11 cellular contexts compared by ENCODE assay signal in genomic region chr4:20299515-20299914, GRCh38. TPM values are rescaled to one million over a fixed set of nuclear protein-coding genes. Genes with fewer than 3 reads are reported as not detected.
DNase-seq lines count a peak whose midpoint lies in the region; ATAC-seq and TF ChIP-seq lines count a peak whose summit lies in the region.
"Had no signal": no experiment of that assay in that cellular context is flagged by ENCODE, and none has a peak within 500 bp of the region (broad histone marks: within the 10 kb centered on the region; RNA-seq: fewer than 3 reads in every experiment).

No MANE protein-coding gene starts in this region.

- intact Hi-C loops in HCT116 (cut with micrococcal nuclease): loop anchor here (5.0 kb wide), 1 partner anchor 383 kb away; no protein-coding TSS in a partner anchor
- intact Hi-C loops in activated T-helper 2 cell treated with anti-CD3 and anti-CD28 coated beads, Interferon-gamma antibody, Interleukin-2, Interleukin-4, amounts not matched to agents 10 μg/mL and 5 μg/mL and 100 μg/mL, durations not matched to agents 14 hours and 24 hours and 36 hours (cut with micrococcal nuclease): no loop called here

- no peak overlapping the region for H3K27ac Mint-ChIP-seq in activated T-helper 2 cell treated with anti-CD3 and anti-CD28 coated beads, Interferon-gamma antibody, Interleukin-2, Interleukin-4, amounts not matched to agents 10 μg/mL and 5 μg/mL and 100 μg/mL, durations not matched to agents 14 hours and 24 hours and 36 hours

- no peaks in the 10 kb centered on the region for H3K79me2 ChIP-seq in HCT116 (ENCODE audit: insufficient read depth, low read length)

- no peak for ATAC-seq in HCT116

- POLR2A ChIA-PET in HCT116 (lab: Charles Lee): no interaction called here

- RAD21 ChIA-PET in HCT116 (lab: Charles Lee; ENCODE audit: low non-redundant PET in 1 of 2, low total read pairs in 2 of 2, uncharacterized antibody in 2 of 2, unreplicated experiment in 2 of 2): no interaction called here

- no peaks in the 10 kb centered on the region for H3K36me3 Mint-ChIP-seq in activated T-helper 2 cell treated with anti-CD3 and anti-CD28 coated beads, Interferon-gamma antibody, Interleukin-2, Interleukin-4, amounts not matched to agents 10 μg/mL and 5 μg/mL and 100 μg/mL, durations not matched to agents 14 hours and 24 hours and 36 hours (ENCODE audit: low read depth)

- BruUV-seq in HCT116 (replicated peaks; lab: Mats Ljungman, UMichigan): no TSS peak

- H3K4me1 ChIP-seq in HCT116 (ENCODE audit: control insufficient read depth in 1 of 2, insufficient read depth in 2 of 2, low read length in 2 of 2): no peaks in the 10 kb centered on the region

- no peak overlapping the region for H3K4me2 ChIP-seq in HCT116 (ENCODE audit: low read length)

- no peak for TF ChIP-seq POLR2A in HCT116 (IDR thresholded peaks at IDR 0.05; ENCODE audit: borderline replicate concordance, extremely low read depth, insufficient read depth, insufficient read length)

- CTCF ChIA-PET in HCT116 (lab: Charles Lee): no interaction called here

- H4K20me1 ChIP-seq in HCT116 (ENCODE audit: insufficient read depth): no peaks in the 10 kb centered on the region

- no peak overlapping the region for H3K27ac ChIP-seq in HCT116 (ENCODE audit: low read depth, low read length)
- no peak overlapping the region for H3K27ac ChIP-seq in VCaP

- in situ Hi-C loops in GM13976 (cut with MboI; ENCODE audit: low sequenced_read_pairs, unreplicated experiment): no loop called here

- peak overlapping the region; percentile 4 for H2AFZ ChIP-seq in HCT116 (ENCODE audit: low read depth, low read length, poor library complexity, severe bottlenecking)

- no peaks in the 10 kb centered on the region for H3K9me3 Mint-ChIP-seq in activated T-helper 2 cell treated with anti-CD3 and anti-CD28 coated beads, Interferon-gamma antibody, Interleukin-2, Interleukin-4, amounts not matched to agents 10 μg/mL and 5 μg/mL and 100 μg/mL, durations not matched to agents 14 hours and 24 hours and 36 hours

- no peak overlapping the region for H3K4me3 Mint-ChIP-seq in activated T-helper 2 cell treated with anti-CD3 and anti-CD28 coated beads, Interferon-gamma antibody, Interleukin-2, Interleukin-4, amounts not matched to agents 10 μg/mL and 5 μg/mL and 100 μg/mL, durations not matched to agents 14 hours and 24 hours and 36 hours (ENCODE audit: low read depth)

- no peaks in the 10 kb centered on the region for H3K36me3 ChIP-seq in HCT116 (ENCODE audit: control insufficient read depth in 1 of 2, insufficient read depth in 2 of 2, low read length in 2 of 2)

- H3K9ac ChIP-seq in HCT116 (ENCODE audit: low read length): no peak overlapping the region

- peak; percentile 12 to 51 (median 41); a peak in 4 of 6 replicates for TF ChIP-seq CTCF in HCT116 (IDR thresholded peaks at IDR 0.05 in 2 of 3, conservative IDR thresholded peaks at IDR 0.05 in 1 of 3; ENCODE audit: borderline replicate concordance in 1 of 3, insufficient read depth in 1 of 3, low read depth in 2 of 3, low read length in 2 of 3)
- peak; percentile 54 for TF ChIP-seq CTCF in VCaP (conservative IDR thresholded peaks at IDR 0.05)
- no peak for TF ChIP-seq CTCF in GM13976 (IDR thresholded peaks at IDR 0.05; ENCODE audit: borderline replicate concordance, control extremely low read depth, extremely low read depth, insufficient read depth, missing control alignments)

- DNase-seq in A172 (ENCODE audit: low spot score) (peak; percentile 37), HCT116 (ENCODE audit: low read depth, low spot score) (peak; percentile 13), glomerular endothelial cell (ENCODE audit: extremely low read depth, low read depth, low spot score) (peak; percentile 52), GM13976 (ENCODE audit: low spot score) (no peak), NCI-H187 treated with DMSO at 0.1 percent for 48 hours (lab: John Stamatoyannopoulos, UW) (no peak)
- DNase-seq in activated T-helper 2 cell treated with anti-CD3 and anti-CD28 coated beads, Interferon-gamma antibody, Interleukin-2, Interleukin-4, amounts not matched to agents 10 μg/mL and 5 μg/mL and 100 μg/mL, durations not matched to agents 14 hours and 24 hours and 36 hours (ENCODE audit: low spot score): no peak
- no peak for DNase-seq in activated CD8-positive, alpha-beta memory T cell treated with anti-CD3 and anti-CD28 coated beads, Interleukin-2, amount 50 U/mL, for 48 hours
- DNase-seq: aorta, NCI-H1105 treated with DMSO at 0.1 percent for 48 hours had no signal

- H3K27me3 Mint-ChIP-seq in activated T-helper 2 cell treated with anti-CD3 and anti-CD28 coated beads, Interferon-gamma antibody, Interleukin-2, Interleukin-4, amounts not matched to agents 10 μg/mL and 5 μg/mL and 100 μg/mL, durations not matched to agents 14 hours and 24 hours and 36 hours (ENCODE audit: low read depth): no peaks in the 10 kb centered on the region

- H3K27me3 ChIP-seq in HCT116 (ENCODE audit: insufficient read depth, low read length): no peaks in the 10 kb centered on the region

- H3K9me2 ChIP-seq in HCT116 (ENCODE audit: insufficient read depth): no peaks in the 10 kb centered on the region; the same call in 1 of the 2 replicates

- TF ChIP-seq RAD21 in HCT116 (IDR thresholded peaks at IDR 0.05; ENCODE audit: low read depth): peak; percentile 29

- no peaks in the 10 kb centered on the region for H3K4me1 Mint-ChIP-seq in activated T-helper 2 cell treated with anti-CD3 and anti-CD28 coated beads, Interferon-gamma antibody, Interleukin-2, Interleukin-4, amounts not matched to agents 10 μg/mL and 5 μg/mL and 100 μg/mL, durations not matched to agents 14 hours and 24 hours and 36 hours (ENCODE audit: low read depth)

- no peak overlapping the region for H3K4me3 ChIP-seq in HCT116 (replicated peaks in 1 of 2; ENCODE audit: low read depth in 1 of 2, low read length in 2 of 2)
- H3K4me3 ChIP-seq: lung had no signal

- H3K9me3 ChIP-seq in HCT116 (ENCODE audit: control insufficient read depth in 1 of 2, insufficient read depth in 1 of 2, low read depth in 1 of 2, low read length in 2 of 2): no peaks in the 10 kb centered on the region

TF ChIP-seq in HCT116, 20 proteins besides CTCF, POLR2A, EP300 and RAD21 (continues in another document):
- TF ChIP-seq MAX (IDR thresholded peaks at IDR 0.05) (no peak), EZH2phosphoT487 (IDR thresholded peaks at IDR 0.05; ENCODE audit: borderline replicate concordance) (no peak), JUND (IDR thresholded peaks at IDR 0.05) (no peak), REST (IDR thresholded peaks at IDR 0.05; ENCODE audit: low read depth) (no peak), ELF1 (IDR thresholded peaks at IDR 0.05; ENCODE audit: borderline replicate concordance, low read depth) (no peak), CBX3 (IDR thresholded peaks at IDR 0.05; ENCODE audit: low read depth) (no peak), ZBTB33 (IDR thresholded peaks at IDR 0.05; ENCODE audit: extremely low read depth, insufficient replicate concordance, low read length) (no peak), SIN3A (IDR thresholded peaks at IDR 0.05; ENCODE audit: low read depth) (no peak), EGR1 (IDR thresholded peaks at IDR 0.05; ENCODE audit: low read depth) (no peak), ZNF274 (IDR thresholded peaks at IDR 0.05; ENCODE audit: low read depth, low read length) (no peak)

RNA-seq across cellular contexts. Expression of gene SLIT2, which starts 47.8 kb away (rescaled TPM):
- 14.6 and 16.8 TPM in 2 replicates for total RNA-seq in A172 (2014; rRNA removed; shearing (Covaris generic))
- total RNA-seq in HCT116 (2021; ENCODE audit: unreplicated experiment) (3.8 TPM), glomerular endothelial cell (3.3 and 6.6 TPM in 2 replicates)
- 0.82 and 0.91 TPM in 2 replicates for polyA plus RNA-seq in HCT116 (2012)
- total RNA-seq in activated T-helper 2 cell treated with anti-CD3 and anti-CD28 coated beads, Interferon-gamma antibody, Interleukin-2, Interleukin-4, amounts not matched to agents 10 μg/mL and 5 μg/mL and 100 μg/mL, durations not matched to agents 14 hours and 24 hours and 36 hours: 0.02 and 0.16 TPM in 2 replicates

Comparison
In these comparisons a context has a peak if more than half of its experiments do, and no peak if none do; other contexts are left out.
1. DNase-seq: peak in A172 (single experiment), HCT116 (single experiment) and glomerular endothelial cell (single experiment); none in GM13976 (single experiment), activated T-helper 2 cell treated with anti-CD3 and anti-CD28 coated beads, Interferon-gamma antibody, Interleukin-2, Interleukin-4, amounts not matched to agents 10 μg/mL and 5 μg/mL and 100 μg/mL, durations not matched to agents 14 hours and 24 hours and 36 hours (single experiment), NCI-H187 treated with DMSO at 0.1 percent for 48 hours (single experiment) and activated CD8-positive, alpha-beta memory T cell treated with anti-CD3 and anti-CD28 coated beads, Interleukin-2, amount 50 U/mL, for 48 hours (single experiment).